In the genomic region with DNA sequence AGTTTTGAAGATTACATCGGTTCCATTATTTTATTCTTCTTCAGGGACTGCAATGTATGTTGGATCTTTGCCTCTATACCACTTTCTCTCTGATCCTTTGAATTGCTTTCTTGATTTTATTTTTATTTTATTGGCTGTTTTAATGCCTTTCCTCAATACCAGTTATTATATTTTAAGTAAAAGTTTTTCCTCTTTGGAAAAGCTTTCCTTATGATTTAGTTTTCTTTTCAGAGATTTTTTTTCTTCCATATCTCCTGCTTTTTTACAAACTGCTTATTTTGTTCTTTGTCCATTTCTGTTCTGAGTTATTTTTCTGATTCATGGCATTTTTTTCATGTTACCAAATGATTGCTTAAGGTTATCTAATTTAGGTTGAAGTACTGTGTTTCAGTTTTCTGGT, we compare ENCODE assay signal across 9 cellular contexts. TPM values are rescaled to one million over a fixed set of nuclear protein-coding genes. Genes with fewer than 3 reads are reported as not detected.
A peak's percentile ranks its signal among the peaks of the same experiment; 100 is the strongest.
DNase-seq lines count a peak whose midpoint lies in the region; ATAC-seq and TF ChIP-seq lines count a peak whose summit lies in the region.
"Had no signal": no experiment of that assay in that cellular context is flagged by ENCODE, and none has a peak within 500 bp of the region (broad histone marks: within the 10 kb centered on the region; RNA-seq: fewer than 3 reads in every experiment).

No MANE protein-coding gene starts in this region.

- H3K9me3 ChIP-seq in lower lobe of right lung (no peaks in the 10 kb centered on the region), suprapubic skin (no peaks in the 10 kb centered on the region)

- TF ChIP-seq EP300 in suprapubic skin (IDR thresholded peaks at IDR 0.05): no peak

- 93% methylated on average over 1 of the region's 1 CpG for WGBS in suprapubic skin

- no peak for TF ChIP-seq POLR2A in suprapubic skin (IDR thresholded peaks at IDR 0.05)

- H3K36me3 Mint-ChIP-seq in activated T-cell treated with anti-CD3 and anti-CD28 coated beads, Interleukin-2, amount 50 U/mL, for 4 hours (ENCODE audit: insufficient read depth): no peaks in the 10 kb centered on the region
- peaks cover 0 to 5% of the 10 kb centered on the region in 2 donors for H3K36me3 Mint-ChIP-seq in activated naive CD4-positive, alpha-beta T cell treated with anti-CD3 and anti-CD28 coated beads, Interleukin-2, amount 50 U/mL, for 72 hours

- no peak overlapping the region for H3K27ac ChIP-seq in lower lobe of right lung
- no peak overlapping the region for H3K27ac ChIP-seq in suprapubic skin

- intact Hi-C loops in lower lobe of right lung (cut with DNase I): no loop called here

- H3K4me1 Mint-ChIP-seq in activated T-cell treated with anti-CD3 and anti-CD28 coated beads, Interleukin-2, amount 50 U/mL, for 4 hours (ENCODE audit: low read depth): peaks cover 23% of the 10 kb centered on the region

- peak overlapping the region; percentile 97 to 100 for H3K27ac Mint-ChIP-seq in activated naive CD4-positive, alpha-beta T cell treated with anti-CD3 and anti-CD28 coated beads, Interleukin-2, amount 50 U/mL, for 72 hours

- no peaks in the 10 kb centered on the region for H3K27me3 Mint-ChIP-seq in activated T-cell treated with anti-CD3 and anti-CD28 coated beads, Interleukin-2, amount 50 U/mL, for 4 hours (ENCODE audit: low read depth)

- no peak for ATAC-seq in activated T-cell treated with anti-CD3 and anti-CD28 coated beads, Interleukin-2, amount 50 U/mL, for 4 hours
- ATAC-seq in activated naive CD4-positive, alpha-beta T cell treated with anti-CD3 and anti-CD28 coated beads, Interleukin-2, amount 50 U/mL, for 72 hours: no peak
- ATAC-seq in lower lobe of right lung (no peak), GM21381 (IDR thresholded peaks at IDR 0.05; ENCODE audit: unreplicated experiment) (no peak)

- no peak for DNase-seq in activated T-cell treated with anti-CD3 and anti-CD28 coated beads, Interleukin-2, amount 50 U/mL, for 4 hours
- DNase-seq in activated T-cell treated with anti-CD3 and anti-CD28 coated beads for 4 hours (no peak), lower lobe of right lung (no peak), suprapubic skin (ENCODE audit: low spot score in 2 of 2) (no peak), NCI-H446 (lab: John Stamatoyannopoulos, UW) (no peak), NCI-H1417 (lab: John Stamatoyannopoulos, UW) (no peak)
- DNase-seq in activated naive CD4-positive, alpha-beta T cell treated with anti-CD3 and anti-CD28 coated beads, Interleukin-2, amount 50 U/mL, for 72 hours (ENCODE audit: low spot score in 2 of 2): no peak
- DNase-seq: NCI-H1105 treated with DMSO at 0.1 percent for 48 hours had no signal

- no peaks in the 10 kb centered on the region for H3K27me3 ChIP-seq in lower lobe of right lung (ENCODE audit: low read depth)
- no peaks in the 10 kb centered on the region for H3K27me3 ChIP-seq in suprapubic skin

- H3K36me3 ChIP-seq in lower lobe of right lung (peaks cover 10% of the 10 kb centered on the region), suprapubic skin (peaks cover 6% of the 10 kb centered on the region)

- H3K4me3 ChIP-seq in lower lobe of right lung (peak overlapping the region; percentile 72), suprapubic skin (peak overlapping the region; percentile 63)

- peak overlapping the region; percentile 91 for H3K4me3 Mint-ChIP-seq in activated T-cell treated with anti-CD3 and anti-CD28 coated beads, Interleukin-2, amount 50 U/mL, for 4 hours

- H3K9me3 Mint-ChIP-seq in activated T-cell treated with anti-CD3 and anti-CD28 coated beads, Interleukin-2, amount 50 U/mL, for 4 hours: no peaks in the 10 kb centered on the region
- no peaks in the 10 kb centered on the region for H3K9me3 Mint-ChIP-seq in activated naive CD4-positive, alpha-beta T cell treated with anti-CD3 and anti-CD28 coated beads, Interleukin-2, amount 50 U/mL, for 72 hours

- H3K4me1 ChIP-seq in lower lobe of right lung (no peaks in the 10 kb centered on the region), suprapubic skin (peaks cover 8% of the 10 kb centered on the region)

- no peak for TF ChIP-seq CTCF in lower lobe of right lung (IDR thresholded peaks at IDR 0.05)
- no peak for TF ChIP-seq CTCF in suprapubic skin (IDR thresholded peaks at IDR 0.05)

RNA-seq across cellular contexts. Expression of gene ZMAT2, which starts 11.5 kb away (rescaled TPM):
- 10 to 100 TPM; 83.2 to 91.9 (median 83.6) TPM for total RNA-seq in activated T-cell treated with anti-CD3 and anti-CD28 coated beads, Interleukin-2, amount 50 U/mL, for 4 hours
- 10 to 100 TPM; 50.9 to 72.1 TPM for total RNA-seq in activated naive CD4-positive, alpha-beta T cell treated with anti-CD3 and anti-CD28 coated beads, Interleukin-2, amount 50 U/mL, for 72 hours
- total RNA-seq in lower lobe of right lung (42.9 TPM), suprapubic skin (10 to 100 TPM; 18.2 to 36.3 (median 28.0) TPM)

RNA-seq across cellular contexts. Expression of gene HARS2, which starts 20.5 kb away (rescaled TPM):
- total RNA-seq in activated T-cell treated with anti-CD3 and anti-CD28 coated beads, Interleukin-2, amount 50 U/mL, for 4 hours: 10 to 100 TPM; 28.6 to 31.3 (median 29.5) TPM
- 10 to 100 TPM; 29.8 to 34.1 TPM for total RNA-seq in activated naive CD4-positive, alpha-beta T cell treated with anti-CD3 and anti-CD28 coated beads, Interleukin-2, amount 50 U/mL, for 72 hours
- total RNA-seq in lower lobe of right lung (27.6 TPM), suprapubic skin (10 to 100 TPM; 21.0 to 57.0 (median 35.1) TPM)

RNA-seq across cellular contexts. Expression of gene HARS1, which starts 20.6 kb away (rescaled TPM):
- total RNA-seq in activated T-cell treated with anti-CD3 and anti-CD28 coated beads, Interleukin-2, amount 50 U/mL, for 4 hours: 100 to 1,000 TPM; 125 to 133 (median 131) TPM
- total RNA-seq in activated naive CD4-positive, alpha-beta T cell treated with anti-CD3 and anti-CD28 coated beads, Interleukin-2, amount 50 U/mL, for 72 hours: 10 to 100 TPM; 78.9 to 94.6 TPM
- total RNA-seq in lower lobe of right lung: 44.5 TPM
- 10 to 100 TPM; 73.3 to 87.0 (median 79.2) TPM for total RNA-seq in suprapubic skin

RNA-seq across cellular contexts. Expression of gene DND1, which starts 38.4 kb away (rescaled TPM):
- 1 to 10 TPM; 3.1 to 5.6 (median 4.5) TPM for total RNA-seq in activated T-cell treated with anti-CD3 and anti-CD28 coated beads, Interleukin-2, amount 50 U/mL, for 4 hours
- total RNA-seq in activated naive CD4-positive, alpha-beta T cell treated with anti-CD3 and anti-CD28 coated beads, Interleukin-2, amount 50 U/mL, for 72 hours: 1 to 10 TPM in 1 of 2 donors, under 1 TPM in 1; 0.82 to 3.4 TPM
- total RNA-seq in lower lobe of right lung: 1.2 TPM
- 1 to 10 TPM in 3 of 4 donors, under 1 TPM in 1; 0.98 to 3.5 (median 2.6) TPM for total RNA-seq in suprapubic skin

RNA-seq across cellular contexts. Expression of gene WDR55, which starts 47.1 kb away (rescaled TPM):
- 10 to 100 TPM; 47.7 to 50.0 (median 49.5) TPM for total RNA-seq in activated T-cell treated with anti-CD3 and anti-CD28 coated beads, Interleukin-2, amount 50 U/mL, for 4 hours
- 10 to 100 TPM; 32.5 to 36.3 TPM for total RNA-seq in activated naive CD4-positive, alpha-beta T cell treated with anti-CD3 and anti-CD28 coated beads, Interleukin-2, amount 50 U/mL, for 72 hours
- 22.4 TPM for total RNA-seq in lower lobe of right lung
- 10 to 100 TPM; 15.7 to 41.5 (median 22.8) TPM for total RNA-seq in suprapubic skin
